In genomic region chr5:34656001-34656699, GRCh38 we compare ENCODE assay signal across 8 cellular contexts. TPM values are rescaled to one million over a fixed set of nuclear protein-coding genes. Genes with fewer than 3 reads are reported as not detected.
DNase-seq lines count a peak whose midpoint lies in the region; ATAC-seq and TF ChIP-seq lines count a peak whose summit lies in the region.

Gene RAI14 (plus strand): TSS chr5:34656328. CDS start chr5:34686920, 30,592 bp downstream.

- peaks cover 0 to 4% (median 0%) of the 10 kb centered on the region in 7 donors for H3K9me3 Mint-ChIP-seq in CD4-positive, CD25-positive, alpha-beta regulatory T cell

- H3K9me3 ChIP-seq in CD4-positive, CD25-positive, alpha-beta regulatory T cell (ENCODE audit: control insufficient read depth in 2 of 2, low read length in 2 of 2): no peaks in the 10 kb centered on the region
- H3K9me3 ChIP-seq in SJCRH30 (replicated peaks) (no peaks in the 10 kb centered on the region), hepatocyte (ENCODE audit: low read depth) (no peaks in the 10 kb centered on the region)

- ATAC-seq in CD4-positive, CD25-positive, alpha-beta regulatory T cell (ENCODE audit: low read depth in 2 of 2): no peak
- ATAC-seq in HG02852 (IDR thresholded peaks at IDR 0.05; ENCODE audit: unreplicated experiment): peak; percentile 51
- ATAC-seq in HG03378 (IDR thresholded peaks at IDR 0.05; ENCODE audit: unreplicated experiment): no peak
- no peak for ATAC-seq in GM19395 (IDR thresholded peaks at IDR 0.05; ENCODE audit: unreplicated experiment)

- H3K27ac ChIP-seq in CD4-positive, CD25-positive, alpha-beta regulatory T cell (ENCODE audit: insufficient read depth, low read length, poor library complexity, severe bottlenecking): no peak within 1 kb of the TSS
- peak within 1 kb of the TSS; percentile 66 for H3K27ac ChIP-seq in SJCRH30
- H3K27ac ChIP-seq in brain microvascular endothelial cell: peak within 1 kb of the TSS; percentile 99
- H3K27ac ChIP-seq in hepatocyte: peak within 1 kb of the TSS; percentile 98

- peak within 1 kb of the TSS; percentile 92 for H2AFZ ChIP-seq in hepatocyte

- TF ChIP-seq CTCF in brain microvascular endothelial cell (IDR thresholded peaks at IDR 0.05; ENCODE audit: low read depth, low read length, missing control alignments): no peak
- no peak for TF ChIP-seq CTCF in hepatocyte (IDR thresholded peaks at IDR 0.05; ENCODE audit: poor library complexity)

- H3K27me3 Mint-ChIP-seq in CD4-positive, CD25-positive, alpha-beta regulatory T cell: peaks cover 71% of the 10 kb centered on the region

- peak within 1 kb of the TSS; percentile 44 for H3K4me3 ChIP-seq in CD4-positive, CD25-positive, alpha-beta regulatory T cell (ENCODE audit: low read depth, low read length)
- H3K4me3 ChIP-seq in SJCRH30 (peak within 1 kb of the TSS; percentile 96), brain microvascular endothelial cell (ENCODE audit: low read depth, low read length) (peak within 1 kb of the TSS; percentile 78), hepatocyte (peak within 1 kb of the TSS; percentile 73)

- no peak for DNase-seq in CD4-positive, CD25-positive, alpha-beta regulatory T cell
- DNase-seq in SJCRH30 (peak; percentile 88), brain microvascular endothelial cell (peak; percentile 75), hepatocyte (ENCODE audit: low spot score) (peak; percentile 92), posterior vena cava (ENCODE audit: low spot score) (peak; percentile 90)

- H3K4me3 Mint-ChIP-seq in CD4-positive, CD25-positive, alpha-beta regulatory T cell: peak within 1 kb of the TSS; percentile 80 to 89 (median 84)

- H3K36me3 ChIP-seq in CD4-positive, CD25-positive, alpha-beta regulatory T cell (ENCODE audit: control insufficient read depth, insufficient read depth, low read length): no peaks in the 10 kb centered on the region
- no peaks in the 10 kb centered on the region for H3K36me3 ChIP-seq in SJCRH30
- H3K36me3 ChIP-seq in brain microvascular endothelial cell (replicated peaks): peaks cover 6% of the 10 kb centered on the region
- no peaks in the 10 kb centered on the region for H3K36me3 ChIP-seq in hepatocyte (replicated peaks; ENCODE audit: insufficient read depth, low read depth)

- peaks cover 40% of the 10 kb centered on the region for H3K79me2 ChIP-seq in hepatocyte

- 1% methylated on average over 18 of the region's 79 CpGs for WGBS in hepatocyte (ENCODE audit: low lambda C conversion rate, missing lambda C conversion rate)

- no peaks in the 10 kb centered on the region for H3K9me2 ChIP-seq in hepatocyte (replicated peaks; ENCODE audit: insufficient read depth)

- peak within 1 kb of the TSS; percentile 87 for H3K4me2 ChIP-seq in hepatocyte

- peaks cover 32% of the 10 kb centered on the region for H3K27me3 ChIP-seq in CD4-positive, CD25-positive, alpha-beta regulatory T cell (ENCODE audit: control insufficient read depth, insufficient read depth, low read length)
- H3K27me3 ChIP-seq in SJCRH30: no peaks in the 10 kb centered on the region
- H3K27me3 ChIP-seq in brain microvascular endothelial cell (replicated peaks): no peaks in the 10 kb centered on the region
- no peaks in the 10 kb centered on the region for H3K27me3 ChIP-seq in hepatocyte

- peaks cover 13% of the 10 kb centered on the region for H3K4me1 ChIP-seq in CD4-positive, CD25-positive, alpha-beta regulatory T cell (ENCODE audit: control insufficient read depth, insufficient read depth, low read length, poor library complexity, severe bottlenecking)
- peaks cover 9% of the 10 kb centered on the region for H3K4me1 ChIP-seq in SJCRH30
- H3K4me1 ChIP-seq in hepatocyte (ENCODE audit: insufficient read depth): peaks cover 10% of the 10 kb centered on the region

- H3K27ac Mint-ChIP-seq in CD4-positive, CD25-positive, alpha-beta regulatory T cell: peak within 1 kb of the TSS in 2 of 3 donors; percentile 3 to 71

- in situ Hi-C loops in brain microvascular endothelial cell (cut with HindIII; ENCODE audit: low pct_ligation_motif_present, low sequenced_read_pairs): no loop called here

- no peaks in the 10 kb centered on the region for H3K36me3 Mint-ChIP-seq in CD4-positive, CD25-positive, alpha-beta regulatory T cell

- peaks cover 9% of the 10 kb centered on the region for H4K20me1 ChIP-seq in hepatocyte (ENCODE audit: insufficient read depth, poor library complexity, severe bottlenecking)

- intact Hi-C loops in posterior vena cava (cut with DNase I): loop anchor here (5.0 to 10.0 kb wide), 3 partner anchors 49 to 989 kb away; no protein-coding TSS in a partner anchor

- peaks cover 9 to 24% (median 16%) of the 10 kb centered on the region in 4 donors for H3K4me1 Mint-ChIP-seq in CD4-positive, CD25-positive, alpha-beta regulatory T cell

RNA-seq across cellular contexts. Expression of gene RAI14, which starts in this region (rescaled TPM):
- total RNA-seq in CD4-positive, CD25-positive, alpha-beta regulatory T cell: 0.12 TPM
- polyA plus RNA-seq in CD4-positive, CD25-positive, alpha-beta regulatory T cell: not detected
- 67.4 and 74.4 TPM in 2 replicates for total RNA-seq in SJCRH30 (2014; rRNA removed; shearing (Covaris generic))
- total RNA-seq in hepatocyte (44.8 and 49.6 TPM in 2 replicates), posterior vena cava (100 to 1,000 TPM in 1 of 2 donors, 10 to 100 TPM in 1; 76.1 to 160 TPM)
- polyA plus RNA-seq in hepatocyte: 31.3 and 42.2 TPM in 2 replicates

Comparison
In these comparisons a context has a peak if more than half of its experiments do, and no peak if none do; other contexts are left out.
1. RNA of gene RAI14 (total RNA-seq): 76.1 to 160 TPM in posterior vena cava, 67.4 to 74.4 TPM in SJCRH30 and 44.8 to 49.6 TPM in hepatocyte; 0.12 TPM in CD4-positive, CD25-positive, alpha-beta regulatory T cell (single experiment); every median in the first group is over 10 times any median in the second.
2. RNA of gene RAI14 (polyA plus RNA-seq): 31.3 to 42.2 TPM in hepatocyte; not detected in CD4-positive, CD25-positive, alpha-beta regulatory T cell; every median in the first group is over 10 times any median in the second.
3. DNase-seq: peak in SJCRH30 (2 of 2), brain microvascular endothelial cell (single experiment), hepatocyte (single experiment) and posterior vena cava (single experiment); none in CD4-positive, CD25-positive, alpha-beta regulatory T cell (0 of 3).
4. H3K4me3 ChIP-seq: peak in every context shown above with its lines; median percentile 96 in SJCRH30; 78 in brain microvascular endothelial cell; 73 in hepatocyte; 44 in CD4-positive, CD25-positive, alpha-beta regulatory T cell.